In genomic region chr4:105708376-105709080, GRCh38 we compare ENCODE assay signal across 1 cellular context.
TF ChIP-seq lines count a peak whose summit lies in the region.

Gene GSTCD, plus strand, starts transcription at chr4:105708784. Its CDS starts 8,830 bp downstream, at chr4:105717614.
Gene INTS12, minus strand, starts transcription at chr4:105708689. Its CDS starts 8,684 bp downstream, at chr4:105700005.

TF ChIP-seq in HEK293, 187 proteins besides CTCF, POLR2A, EP300 and RAD21 (continued from another document and continues in another):
- peak; percentile 90 for TF ChIP-seq GLIS1 (tag by site-specific recombination; IDR thresholded peaks at IDR 0.05)
- TF ChIP-seq ZSCAN23 (tag by site-specific recombination; IDR thresholded peaks at IDR 0.05) = peak; percentile 83
- peak; percentile 99 for TF ChIP-seq ZNF501 (tag by site-specific recombination; IDR thresholded peaks at IDR 0.05)
- TF ChIP-seq SALL2 (tag by site-specific recombination; IDR thresholded peaks at IDR 0.05; ENCODE audit: borderline replicate concordance) = peak; percentile 87; the same call in 1 of the 2 replicates
- peak; percentile 72 for TF ChIP-seq ZSCAN4 (tag by site-specific recombination; IDR thresholded peaks at IDR 0.05)
- TF ChIP-seq PRDM2 (tag by site-specific recombination; IDR thresholded peaks at IDR 0.05; ENCODE audit: borderline replicate concordance) = peak; percentile 77; the same call in 1 of the 2 replicates
- peak; percentile 69 for TF ChIP-seq PATZ1 (tag by site-specific recombination; IDR thresholded peaks at IDR 0.05)
- TF ChIP-seq ZNF394 (tag by site-specific recombination; IDR thresholded peaks at IDR 0.05; ENCODE audit: borderline replicate concordance) = peak; percentile 86
- peak; percentile 98 for TF ChIP-seq ZNF639 (tag by site-specific recombination; IDR thresholded peaks at IDR 0.05)
- TF ChIP-seq MZF1 (tag by site-specific recombination; IDR thresholded peaks at IDR 0.05; ENCODE audit: borderline replicate concordance) = no peak; the same call in 1 of the 2 replicates
- TF ChIP-seq ZNF513 (tag by site-specific recombination; IDR thresholded peaks at IDR 0.05) = no peak
- peak; percentile 77 for TF ChIP-seq ZNF843 (tag by site-specific recombination; IDR thresholded peaks at IDR 0.05)
- 0 out of 2 replicates have a peak, but pooled peaks have one; percentile 43 for TF ChIP-seq ZNF10 (tag by site-specific recombination; IDR thresholded peaks at IDR 0.05)
- peak; percentile 79 for TF ChIP-seq SP2 (tag by site-specific recombination; IDR thresholded peaks at IDR 0.05)
- peak; percentile 67 for TF ChIP-seq KLF10 (tag by site-specific recombination; IDR thresholded peaks at IDR 0.05)
- TF ChIP-seq TSHZ1 (tag by site-specific recombination; IDR thresholded peaks at IDR 0.05; ENCODE audit: borderline replicate concordance) = peak; percentile 85
- TF ChIP-seq ZNF148 (tag by site-specific recombination; IDR thresholded peaks at IDR 0.05; ENCODE audit: borderline replicate concordance) = no peak; the same call in 1 of the 2 replicates
- no peak for TF ChIP-seq ZNF530 (tag by site-specific recombination; IDR thresholded peaks at IDR 0.05; ENCODE audit: low read depth)
- no peak for TF ChIP-seq ZNF274 (IDR thresholded peaks at IDR 0.05; ENCODE audit: low read length)
- no peak for TF ChIP-seq ZNF274 (tag by site-specific recombination; IDR thresholded peaks at IDR 0.05; ENCODE audit: borderline replicate concordance)
- TF ChIP-seq ZNF350 (tag by site-specific recombination; IDR thresholded peaks at IDR 0.05) = no peak
- peak; percentile 73 for TF ChIP-seq ATF2 (tag by site-specific recombination; IDR thresholded peaks at IDR 0.05; ENCODE audit: low read depth)
- TF ChIP-seq ZNF658 (tag by site-specific recombination; IDR thresholded peaks at IDR 0.05) = no peak
- no peak for TF ChIP-seq SCRT2 (tag by site-specific recombination; IDR thresholded peaks at IDR 0.05)
- peak; percentile 71 for TF ChIP-seq ZNF146 (tag by site-specific recombination; IDR thresholded peaks at IDR 0.05)
- 0 out of 2 replicates have a peak, but pooled peaks have one; percentile 37 for TF ChIP-seq TRIM28 (IDR thresholded peaks at IDR 0.05; ENCODE audit: borderline replicate concordance, low read length)
- TF ChIP-seq ZBTB48 (tag by site-specific recombination; IDR thresholded peaks at IDR 0.05) = peak; percentile 89; the same call in 1 of the 2 replicates
- peak; percentile 35 for TF ChIP-seq GLIS2 (tag by site-specific recombination; IDR thresholded peaks at IDR 0.05)
- peak; percentile 94 for TF ChIP-seq ZNF580 (tag by site-specific recombination; IDR thresholded peaks at IDR 0.05)
- peak; percentile 51 for TF ChIP-seq ZNF510 (tag by site-specific recombination; IDR thresholded peaks at IDR 0.05; ENCODE audit: insufficient replicate concordance)
- TF ChIP-seq ZNF169 (tag by site-specific recombination; IDR thresholded peaks at IDR 0.05) = no peak
- peak; percentile 71; the same call in 1 of the 2 replicates for TF ChIP-seq KLF9 (tag by site-specific recombination; IDR thresholded peaks at IDR 0.05; ENCODE audit: low read depth)
- peak; percentile 98 for TF ChIP-seq ZFP37 (tag by site-specific recombination; IDR thresholded peaks at IDR 0.05)
- no peak for TF ChIP-seq ZNF37A (tag by site-specific recombination; IDR thresholded peaks at IDR 0.05)
- no peak for TF ChIP-seq ZNF433 (tag by site-specific recombination; IDR thresholded peaks at IDR 0.05; ENCODE audit: low read depth)
- 0 out of 2 replicates have a peak, but pooled peaks have one; percentile 5 for TF ChIP-seq ZNF549 (tag by site-specific recombination; IDR thresholded peaks at IDR 0.05)
- TF ChIP-seq ZNF768 (tag by site-specific recombination; IDR thresholded peaks at IDR 0.05) = no peak
- no peak for TF ChIP-seq ZNF404 (tag by site-specific recombination; IDR thresholded peaks at IDR 0.05)
- 0 out of 2 replicates have a peak, but pooled peaks have one; percentile 71 for TF ChIP-seq ZNF221 (tag by site-specific recombination; IDR thresholded peaks at IDR 0.05; ENCODE audit: borderline replicate concordance)
- peak; percentile 76 for TF ChIP-seq KLF1 (tag by site-specific recombination; IDR thresholded peaks at IDR 0.05)
- no peak for TF ChIP-seq ZNF621 (tag by site-specific recombination; IDR thresholded peaks at IDR 0.05)
